Comparison of ENCODE assay signal across 19 cellular contexts in the genomic region with DNA sequence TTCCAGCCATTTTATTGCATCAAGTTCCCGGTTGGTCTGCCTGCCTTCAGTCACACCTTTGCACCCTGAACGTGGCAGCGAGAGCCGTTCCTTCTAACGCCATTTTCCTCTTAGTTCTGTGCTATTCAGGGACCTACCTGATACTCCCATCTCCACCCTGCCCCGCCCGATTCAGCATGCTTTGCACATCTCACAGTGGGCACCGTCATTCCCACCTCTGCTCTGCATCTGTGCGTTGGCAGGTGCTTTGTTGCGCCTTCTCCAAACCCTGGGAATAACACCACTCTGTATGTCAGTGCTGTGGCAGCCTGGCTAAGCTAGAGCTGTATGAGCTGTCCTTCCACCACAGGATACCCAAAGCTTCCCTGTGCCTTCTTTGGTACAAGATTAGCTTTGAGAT.
DNase-seq lines count a peak whose midpoint lies in the region; ATAC-seq and TF ChIP-seq lines count a peak whose summit lies in the region.
"Had no signal": no experiment of that assay in that cellular context is flagged by ENCODE, and none has a peak within 500 bp of the region (broad histone marks: within the 10 kb centered on the region; RNA-seq: fewer than 3 reads in every experiment).

No MANE protein-coding gene starts in this region.

- no peaks in the 10 kb centered on the region for H3K27me3 Mint-ChIP-seq in CD8-positive, alpha-beta T cell (ENCODE audit: low read depth)
- H3K27me3 Mint-ChIP-seq in H9 (ENCODE audit: low read depth) = no peaks in the 10 kb centered on the region; the same call in 1 of the 2 replicates
- H3K27me3 Mint-ChIP-seq: CD4-positive, alpha-beta T cell; IgD-negative memory B cell had no signal

- no peak for DNase-seq in CD8-positive, alpha-beta T cell
- DNase-seq in H9 = no peak
- DNase-seq in islet precursor cell = peak; percentile 29
- DNase-seq in neuronal stem cell (ENCODE audit: low spot score) = no peak
- no peak for DNase-seq in erythroblast (lab: John Stamatoyannopoulos, UW)
- DNase-seq in OCI-M1 (lab: John Stamatoyannopoulos, UW) = no peak
- DNase-seq: ACHN; AML-193; CD4-positive, alpha-beta T cell; DMS153; DMS79; GDM1; KBM-7 had no signal

- no peak overlapping the region for H2AFZ ChIP-seq in H9 (ENCODE audit: low read length)
- H2AFZ ChIP-seq in neuronal stem cell (ENCODE audit: low read length) = no peak overlapping the region

- H4K5ac ChIP-seq in H9 (ENCODE audit: insufficient read length, low read depth, low read length) = no peak overlapping the region

- H3K9ac ChIP-seq in H9 (ENCODE audit: extremely low read depth, insufficient read length, low read length) (no peak overlapping the region), neuronal stem cell (ENCODE audit: low read depth, low read length, poor library complexity) (no peak overlapping the region)

- H3K18ac ChIP-seq in H9 (ENCODE audit: insufficient read length, low read depth, low read length) = no peak overlapping the region
- H3K18ac ChIP-seq in neuronal stem cell (ENCODE audit: low read length) = no peak overlapping the region

- no peak for ATAC-seq in CD8-positive, alpha-beta T cell
- no peak for ATAC-seq in GM21423 (IDR thresholded peaks at IDR 0.05; ENCODE audit: unreplicated experiment)
- no peak for ATAC-seq in HG02678 (IDR thresholded peaks at IDR 0.05; ENCODE audit: unreplicated experiment)

- CTCF ChIA-PET in CD8-positive, alpha-beta T cell (lab: Charles Lee) = no interaction called here

- H2BK20ac ChIP-seq in H9 (ENCODE audit: low read depth, low read length, poor library complexity, severe bottlenecking) = no peak overlapping the region

- no peaks in the 10 kb centered on the region for H3K79me1 ChIP-seq in H9 (ENCODE audit: insufficient read depth, low read depth, low read length, poor library complexity, severe bottlenecking)
- H3K79me1 ChIP-seq in neuronal stem cell (ENCODE audit: low read depth, low read length) = no peaks in the 10 kb centered on the region

- H2BK12ac ChIP-seq in H9 (ENCODE audit: insufficient read length, low read depth, low read length) (no peak overlapping the region), neuronal stem cell (ENCODE audit: low read length) (no peak overlapping the region)

- WGBS in H9 (ENCODE audit: extremely low coverage, insufficient read length, low lambda C conversion rate) = no CpG with 5 or more reads among the region's 10 CpGs
- WGBS in neuronal stem cell (ENCODE audit: extremely low coverage in 2 of 2, insufficient read length in 2 of 2, insufficient replicate concordance in 1 of 2), 2 donors = no CpG with 5 or more reads among the region's 10 CpGs

- no peak overlapping the region for H2BK15ac ChIP-seq in H9 (ENCODE audit: low read depth, low read length)
- no peak overlapping the region for H2BK15ac ChIP-seq in neuronal stem cell (ENCODE audit: low read length)

- no peaks in the 10 kb centered on the region for H3K4me1 ChIP-seq in CD8-positive, alpha-beta T cell (ENCODE audit: insufficient read depth, low read length)
- H3K4me1 ChIP-seq in H9 (ENCODE audit: insufficient read depth, low read length) (no peaks in the 10 kb centered on the region), neuronal stem cell (ENCODE audit: control insufficient read depth in 2 of 2, insufficient read depth in 1 of 2, low read depth in 1 of 2, low read length in 2 of 2) (no peaks in the 10 kb centered on the region)
- H3K4me1 ChIP-seq: HAP-1 had no signal

- H3K27me3 ChIP-seq in CD8-positive, alpha-beta T cell (ENCODE audit: insufficient read depth, low read length) = no peaks in the 10 kb centered on the region
- H3K27me3 ChIP-seq in H9 (ENCODE audit: insufficient read depth, low read length) (no peaks in the 10 kb centered on the region), neuronal stem cell (ENCODE audit: control insufficient read depth in 3 of 3, insufficient read depth in 3 of 3, low read depth in 1 of 3, low read length in 3 of 3) (no peaks in the 10 kb centered on the region)

- H3K23me2 ChIP-seq in H9 (ENCODE audit: insufficient read length, low read depth, low read length, poor library complexity, severe bottlenecking) = no peaks in the 10 kb centered on the region

- H3K36me3 Mint-ChIP-seq in CD8-positive, alpha-beta T cell = peaks cover 57% of the 10 kb centered on the region
- peaks cover 18 to 44% (median 29%) of the 10 kb centered on the region in 3 experiments; a peak in 6 of 7 replicates for H3K36me3 Mint-ChIP-seq in H9 (ENCODE audit: insufficient read depth in 1 of 3, low read depth in 3 of 3)

- H2BK5ac ChIP-seq in H9 (ENCODE audit: insufficient read length, low read length) (no peak overlapping the region), neuronal stem cell (ENCODE audit: low read length) (peak overlapping the region; percentile 16)

- H3K14ac ChIP-seq in H9 (ENCODE audit: insufficient read depth, low read length) (no peak overlapping the region), neuronal stem cell (ENCODE audit: low read length) (peak overlapping the region; percentile 75)

- H3K36me3 ChIP-seq in CD8-positive, alpha-beta T cell (ENCODE audit: insufficient read depth, low read length) = peaks cover 6% of the 10 kb centered on the region
- H3K36me3 ChIP-seq in neuronal stem cell (replicated peaks in 1 of 2; ENCODE audit: control insufficient read depth in 2 of 2, insufficient read depth in 2 of 2, low read length in 2 of 2) = peaks cover 11 to 19% of the 10 kb centered on the region in 2 donors
- H3K36me3 ChIP-seq: HAP-1 had no signal

- H3K79me2 ChIP-seq in H9 (ENCODE audit: insufficient read depth, low read length) = no peaks in the 10 kb centered on the region

- H2BK120ac ChIP-seq in H9 (ENCODE audit: low read depth, low read length, poor library complexity, severe bottlenecking) (no peak overlapping the region), neuronal stem cell (ENCODE audit: low read depth, low read length) (no peak overlapping the region)

- H3K9me3 ChIP-seq in CD8-positive, alpha-beta T cell (ENCODE audit: low read length) = no peaks in the 10 kb centered on the region
- H3K9me3 ChIP-seq in H9 (ENCODE audit: control insufficient read depth, low read depth, low read length) (no peaks in the 10 kb centered on the region), neuronal stem cell (replicated peaks in 1 of 2; ENCODE audit: control insufficient read depth in 2 of 2, insufficient read depth in 1 of 2, low read depth in 1 of 2, low read length in 2 of 2) (no peaks in the 10 kb centered on the region)
- H3K9me3 ChIP-seq: HAP-1 had no signal

- H2AK5ac ChIP-seq in H9 (ENCODE audit: insufficient read length, low read length) (no peak overlapping the region), neuronal stem cell (ENCODE audit: low read depth, low read length) (no peak overlapping the region)

- no peaks in the 10 kb centered on the region for H3K4me1 Mint-ChIP-seq in CD8-positive, alpha-beta T cell (ENCODE audit: low read depth)
- peaks cover 3 to 10% of the 10 kb centered on the region in 2 experiments; a peak in 2 of 4 replicates for H3K4me1 Mint-ChIP-seq in H9

- no peak overlapping the region for H4K8ac ChIP-seq in H9 (replicated peaks; ENCODE audit: insufficient read length, low read depth, low read length)
- no peak overlapping the region for H4K8ac ChIP-seq in neuronal stem cell (ENCODE audit: low read depth, low read length)

- H3K27ac ChIP-seq in CD8-positive, alpha-beta T cell (ENCODE audit: low read depth, low read length) = no peak overlapping the region
- H3K27ac ChIP-seq in H9 (ENCODE audit: insufficient read length, low read depth, low read length) (no peak overlapping the region), neuronal stem cell (replicated peaks; ENCODE audit: low read length) (no peak overlapping the region)
- H3K27ac ChIP-seq: C4-2B, HL-60 had no signal

- H3K56ac ChIP-seq in H9 (ENCODE audit: insufficient read length, low read depth, low read length) = no peak overlapping the region

- H3K4me2 ChIP-seq in H9 (ENCODE audit: insufficient read depth, insufficient read length, low read length) (no peak overlapping the region), neuronal stem cell (ENCODE audit: insufficient read depth, low read length, poor library complexity, severe bottlenecking) (no peak overlapping the region)

- no peak for TF ChIP-seq POLR2A in erythroblast (IDR thresholded peaks at IDR 0.05; ENCODE audit: low read length)

- no peak overlapping the region for H3K4ac ChIP-seq in H9 (ENCODE audit: low read depth, low read length)
- no peak overlapping the region for H3K4ac ChIP-seq in neuronal stem cell (ENCODE audit: low read length)

- intact Hi-C loops in CD8-positive, alpha-beta T cell (cut with DNase I, micrococcal nuclease) = no loop called here

- no peak overlapping the region for H3K4me3 ChIP-seq in CD8-positive, alpha-beta T cell (ENCODE audit: low read depth, low read length)
- H3K4me3 ChIP-seq in neuronal stem cell (ENCODE audit: low read length in 2 of 2) = peak overlapping the region in 1 of 2 donors; percentile 30
- H3K4me3 ChIP-seq: HAP-1 had no signal

- POLR2A ChIA-PET in CD8-positive, alpha-beta T cell (lab: Charles Lee) = no interaction called here

- no peak overlapping the region for H4K91ac ChIP-seq in H9 (ENCODE audit: insufficient read length, low read depth, low read length)
- no peak overlapping the region for H4K91ac ChIP-seq in neuronal stem cell (ENCODE audit: low read depth, low read length, poor library complexity)

- no peak overlapping the region for H3T11ph ChIP-seq in H9 (ENCODE audit: low read length)

- H3K4me3 Mint-ChIP-seq in CD8-positive, alpha-beta T cell = no peak overlapping the region
- H3K4me3 Mint-ChIP-seq in H9 = no peak overlapping the region
- H3K4me3 Mint-ChIP-seq: CD4-positive, alpha-beta T cell; IgD-negative memory B cell had no signal

- no peaks in the 10 kb centered on the region for H3K9me3 Mint-ChIP-seq in CD8-positive, alpha-beta T cell
- no peaks in the 10 kb centered on the region for H3K9me3 Mint-ChIP-seq in H9
- H3K9me3 Mint-ChIP-seq: CD4-positive, alpha-beta T cell; IgD-negative memory B cell had no signal

- H3K23ac ChIP-seq in H9 (ENCODE audit: insufficient read length, low read depth, low read length) (no peak overlapping the region), neuronal stem cell (ENCODE audit: low read depth, low read length, poor library complexity) (no peak overlapping the region)

- no peaks in the 10 kb centered on the region for H4K20me1 ChIP-seq in H9 (ENCODE audit: control insufficient read depth, insufficient read depth, insufficient read length)

- H3K27ac Mint-ChIP-seq in CD8-positive, alpha-beta T cell = peak overlapping the region; percentile 18
- peak overlapping the region in 2 of 3 experiments; percentile 59 to 70; a peak in 1 of 7 replicates for H3K27ac Mint-ChIP-seq in H9
- H3K27ac Mint-ChIP-seq: CD4-positive, alpha-beta T cell; IgD-negative memory B cell had no signal

- no peak for TF ChIP-seq CTCF in CD8-positive, alpha-beta T cell (IDR thresholded peaks at IDR 0.05)
- TF ChIP-seq CTCF in H9 (conservative IDR thresholded peaks at IDR 0.05) = no peak
